ENCODE assay signal across 1 cellular context in the genomic region with DNA sequence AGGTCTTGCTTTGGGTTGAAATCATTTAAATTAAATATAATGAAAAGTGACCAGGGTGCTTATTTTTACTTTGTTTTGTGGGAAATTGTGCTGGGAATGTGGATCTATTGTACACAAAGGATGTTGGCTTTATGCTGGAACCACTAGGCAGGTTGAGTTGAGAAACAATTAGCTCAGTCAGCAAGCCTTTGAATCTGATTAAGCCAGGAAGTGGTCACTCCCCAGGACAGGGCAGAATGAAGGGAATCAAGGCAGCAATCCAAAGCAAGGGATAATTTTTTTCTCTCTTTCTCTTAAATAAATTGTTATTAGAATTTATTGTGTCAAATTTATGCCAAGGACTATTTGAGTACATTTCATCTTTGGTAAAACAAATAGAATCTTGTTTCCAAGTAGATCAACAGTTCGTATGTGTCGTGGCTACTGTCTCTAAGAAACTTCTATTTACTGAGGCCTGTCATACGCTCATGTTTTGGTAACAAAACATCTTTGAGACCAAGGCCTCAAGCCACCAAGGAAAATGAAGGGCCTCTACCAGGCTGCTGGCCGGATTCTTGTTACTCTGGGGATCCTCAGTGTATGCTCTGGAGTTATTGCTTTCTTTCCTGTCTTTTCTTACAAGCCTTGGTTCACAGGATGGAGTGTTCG.
A peak's percentile ranks its signal among the peaks of the same experiment; 100 is the strongest.
TF ChIP-seq lines count a peak whose summit lies in the region.

TMEM212 (plus strand) TSS at position 486 of the 648 bp plus-strand sequence; CDS start at position 521, 35 bp downstream.

TF ChIP-seq in PFSK-1, 5 proteins besides CTCF, POLR2A, EP300 and RAD21:
- TF ChIP-seq TAF1 (IDR thresholded peaks at IDR 0.05; ENCODE audit: borderline replicate concordance, insufficient read depth, low read length) (no peak), FOXP2 (optimal IDR thresholded peaks at IDR 0.05; ENCODE audit: borderline replicate concordance, extremely low read depth, extremely low read length, insufficient read depth) (peak; percentile 24)
